Comparison of ENCODE assay signal across 1 cellular context in the genomic region with DNA sequence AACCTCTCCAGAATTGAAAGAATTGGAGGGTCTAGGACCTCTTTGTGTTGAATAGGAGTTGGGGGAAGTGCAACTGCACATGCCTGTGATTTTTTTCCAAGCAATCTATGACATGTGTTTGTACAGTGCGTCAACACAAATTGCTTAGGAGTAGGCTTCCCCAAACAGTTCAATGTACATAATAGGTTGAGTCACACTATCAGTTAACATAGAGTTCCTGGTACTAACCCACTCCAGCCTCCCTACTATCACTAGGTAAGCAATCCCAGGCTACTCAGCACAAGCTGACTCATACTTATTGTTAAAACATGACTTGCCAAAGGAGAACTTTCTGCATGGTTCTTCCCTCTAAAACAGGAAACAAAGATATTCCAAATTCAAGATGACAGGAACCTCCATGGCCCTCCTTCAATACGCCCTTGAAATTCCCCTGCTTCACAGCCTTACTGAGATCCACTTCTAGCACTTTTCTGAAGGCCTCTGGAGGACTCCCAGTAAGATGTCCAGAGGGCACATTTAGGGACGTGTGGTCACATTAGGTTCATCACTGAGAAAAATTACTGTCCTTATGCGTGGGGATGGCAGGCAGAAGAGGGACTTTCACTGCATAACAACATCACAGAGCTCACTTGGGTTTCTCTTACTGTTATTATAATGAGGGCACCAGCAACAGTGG.
TF ChIP-seq lines count a peak whose summit lies in the region.

No MANE protein-coding gene starts in this region.

TF ChIP-seq in K562, 482 proteins besides CTCF, POLR2A, EP300 and RAD21 (continues in another document):
- TF ChIP-seq, protein P1, sequence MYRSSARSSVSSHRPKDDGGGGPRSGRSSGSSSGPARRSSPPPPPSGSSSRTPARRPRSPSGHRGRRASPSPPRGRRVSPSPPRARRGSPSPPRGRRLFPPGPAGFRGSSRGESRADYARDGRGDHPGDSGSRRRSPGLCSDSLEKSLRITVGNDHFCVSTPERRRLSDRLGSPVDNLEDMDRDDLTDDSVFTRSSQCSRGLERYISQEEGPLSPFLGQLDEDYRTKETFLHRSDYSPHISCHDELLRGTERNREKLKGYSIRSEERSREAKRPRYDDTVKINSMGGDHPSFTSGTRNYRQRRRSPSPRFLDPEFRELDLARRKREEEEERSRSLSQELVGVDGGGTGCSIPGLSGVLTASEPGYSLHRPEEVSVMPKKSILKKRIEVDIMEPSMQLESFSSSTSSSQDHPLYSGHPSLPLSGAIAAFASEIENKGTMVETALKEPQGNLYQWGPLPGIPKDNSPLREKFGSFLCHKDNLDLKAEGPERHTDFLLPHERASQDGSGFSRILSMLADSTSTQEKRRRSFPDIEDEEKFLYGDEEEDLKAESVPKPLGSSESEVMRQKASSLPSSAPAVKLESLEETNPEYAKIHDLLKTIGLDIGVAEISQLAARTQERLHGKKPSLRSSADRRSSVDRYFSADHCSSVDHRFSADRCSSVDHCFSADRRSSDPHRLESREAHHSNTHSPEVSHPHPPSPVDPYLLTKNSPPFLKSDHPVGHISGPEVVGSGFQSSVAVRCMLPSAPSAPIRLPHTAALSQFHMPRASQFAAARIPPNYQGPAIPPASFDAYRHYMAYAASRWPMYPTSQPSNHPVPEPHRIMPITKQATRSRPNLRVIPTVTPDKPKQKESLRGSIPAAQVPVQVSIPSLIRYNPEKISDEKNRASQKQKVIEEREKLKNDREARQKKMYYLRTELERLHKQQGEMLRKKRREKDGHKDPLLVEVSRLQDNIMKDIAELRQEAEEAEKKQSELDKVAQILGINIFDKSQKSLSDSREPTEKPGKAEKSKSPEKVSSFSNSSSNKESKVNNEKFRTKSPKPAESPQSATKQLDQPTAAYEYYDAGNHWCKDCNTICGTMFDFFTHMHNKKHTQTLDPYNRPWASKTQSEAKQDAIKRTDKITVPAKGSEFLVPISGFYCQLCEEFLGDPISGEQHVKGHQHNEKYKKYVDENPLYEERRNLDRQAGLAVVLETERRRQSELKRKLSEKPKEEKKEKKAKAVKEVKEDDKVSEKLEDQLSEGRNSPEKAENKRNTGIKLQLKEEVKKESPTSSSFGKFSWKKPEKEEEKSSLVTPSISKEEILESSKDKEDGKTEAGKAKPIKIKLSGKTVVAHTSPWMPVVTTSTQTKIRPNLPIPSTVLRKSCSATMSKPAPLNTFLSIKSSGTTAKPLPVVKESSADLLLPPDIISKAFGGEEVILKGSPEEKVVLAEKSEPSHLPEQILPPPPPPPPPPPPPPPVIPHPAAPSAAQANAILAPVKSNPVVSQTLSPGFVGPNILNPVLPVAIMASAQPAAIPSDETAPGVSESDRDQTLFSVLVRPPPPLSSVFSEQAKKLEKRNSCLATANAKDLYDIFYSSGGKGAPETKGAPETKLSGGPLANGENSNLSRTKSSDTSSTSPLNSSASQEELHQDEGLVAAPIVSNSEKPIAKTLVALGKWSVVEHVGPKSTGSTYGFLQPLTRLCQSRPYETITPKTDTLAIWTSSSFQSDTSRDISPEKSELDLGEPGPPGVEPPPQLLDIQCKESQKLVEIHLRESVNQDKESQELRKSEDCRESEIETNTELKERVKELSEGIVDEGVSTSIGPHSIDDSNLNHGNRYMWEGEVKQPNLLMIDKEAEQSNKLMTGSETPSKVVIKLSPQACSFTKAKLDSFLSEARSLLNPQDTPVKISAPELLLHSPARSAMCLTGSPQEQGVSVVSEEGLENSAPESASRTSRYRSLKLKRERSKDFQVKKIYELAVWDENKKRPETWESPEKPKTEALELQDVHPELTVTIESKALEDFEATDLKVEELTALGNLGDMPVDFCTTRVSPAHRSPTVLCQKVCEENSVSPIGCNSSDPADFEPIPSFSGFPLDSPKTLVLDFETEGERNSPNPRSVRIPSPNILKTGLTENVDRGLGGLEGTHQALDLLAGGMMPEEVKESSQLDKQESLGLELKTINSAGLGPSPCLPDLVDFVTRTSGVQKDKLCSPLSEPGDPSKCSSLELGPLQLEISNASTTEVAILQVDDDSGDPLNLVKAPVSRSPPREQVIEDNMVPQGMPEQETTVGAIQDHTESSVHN (IDR thresholded peaks at IDR 0.05; ENCODE audit: borderline replicate concordance in 1 of 2, low read depth in 1 of 2) = no peak
- TF ChIP-seq, protein P2, sequence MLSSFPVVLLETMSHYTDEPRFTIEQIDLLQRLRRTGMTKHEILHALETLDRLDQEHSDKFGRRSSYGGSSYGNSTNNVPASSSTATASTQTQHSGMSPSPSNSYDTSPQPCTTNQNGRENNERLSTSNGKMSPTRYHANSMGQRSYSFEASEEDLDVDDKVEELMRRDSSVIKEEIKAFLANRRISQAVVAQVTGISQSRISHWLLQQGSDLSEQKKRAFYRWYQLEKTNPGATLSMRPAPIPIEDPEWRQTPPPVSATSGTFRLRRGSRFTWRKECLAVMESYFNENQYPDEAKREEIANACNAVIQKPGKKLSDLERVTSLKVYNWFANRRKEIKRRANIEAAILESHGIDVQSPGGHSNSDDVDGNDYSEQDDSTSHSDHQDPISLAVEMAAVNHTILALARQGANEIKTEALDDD (IDR thresholded peaks at IDR 0.05) = peak; percentile 100
- TF ChIP-seq SMARCE1 (IDR thresholded peaks at IDR 0.05) (peak; percentile 49; the same call in 1 of the 2 replicates), NFRKB (IDR thresholded peaks at IDR 0.05; ENCODE audit: low read depth) (no peak), FOXK2 (conservative IDR thresholded peaks at IDR 0.05 in 1 of 2, IDR thresholded peaks at IDR 0.05 in 1 of 2; ENCODE audit: low read depth in 2 of 2) (no peak), ARHGAP35 (IDR thresholded peaks at IDR 0.05; ENCODE audit: partially characterized antibody) (no peak), KDM5B (IDR thresholded peaks at IDR 0.05; ENCODE audit: insufficient replicate concordance, low read depth, low read length) (no peak), MAFG (tag; conservative IDR thresholded peaks at IDR 0.05) (peak; percentile 59), ZNF274 (IDR thresholded peaks at IDR 0.05; ENCODE audit: borderline replicate concordance, low read depth, low read length) (no peak), SMARCB1 (IDR thresholded peaks at IDR 0.05; ENCODE audit: insufficient read length, low read depth) (no peak), HSF4 (CRISPR knock-in tag; IDR thresholded peaks at IDR 0.05; ENCODE audit: borderline replicate concordance) (no peak), ZNF263 (CRISPR knock-in tag; IDR thresholded peaks at IDR 0.05; ENCODE audit: borderline replicate concordance) (no peak), NFE2 (IDR thresholded peaks at IDR 0.05; ENCODE audit: low read depth) (peak; percentile 70), THRAP3 (IDR thresholded peaks at IDR 0.05; ENCODE audit: borderline replicate concordance) (no peak), FIP1L1 (IDR thresholded peaks at IDR 0.05; ENCODE audit: low read depth, low read length, poor library complexity, severe bottlenecking) (no peak), DIDO1 (tag; IDR thresholded peaks at IDR 0.05; ENCODE audit: low read depth) (no peak), KDM1A (IDR thresholded peaks at IDR 0.05) (peak; percentile 54 to 58; a peak in 3 of 4 replicates), SAP30 (IDR thresholded peaks at IDR 0.05; ENCODE audit: borderline replicate concordance, insufficient read depth, low read depth, low read length, poor library complexity, severe bottlenecking) (no peak), TAL1 (IDR thresholded peaks at IDR 0.05) (0 out of 2 replicates have a peak, but pooled peaks have one; percentile 2), POLR2AphosphoS5 (IDR thresholded peaks at IDR 0.05; ENCODE audit: control insufficient read depth, insufficient read depth, low read depth, low read length) (no peak), FOXM1 (IDR thresholded peaks at IDR 0.05; ENCODE audit: low read depth) (no peak), FOXM1 (CRISPR knock-in tag; IDR thresholded peaks at IDR 0.05; ENCODE audit: low read depth) (no peak), MAFF (IDR thresholded peaks at IDR 0.05; ENCODE audit: low read length) (peak; percentile 26; the same call in 1 of the 2 replicates), MECOM (CRISPR knock-in tag; IDR thresholded peaks at IDR 0.05) (no peak), MTA3 (IDR thresholded peaks at IDR 0.05; ENCODE audit: borderline replicate concordance) (no peak), TSC22D4 (tag; IDR thresholded peaks at IDR 0.05) (no peak), XRCC5 (IDR thresholded peaks at IDR 0.05; ENCODE audit: low read depth, low read length) (no peak), CHD4 (IDR thresholded peaks at IDR 0.05; ENCODE audit: insufficient read depth, insufficient replicate concordance, low read depth, low read length, poor library complexity, severe bottlenecking) (no peak), RBM34 (IDR thresholded peaks at IDR 0.05; ENCODE audit: borderline replicate concordance, insufficient read depth, low read length) (no peak), ZNF146 (CRISPR knock-in tag; IDR thresholded peaks at IDR 0.05; ENCODE audit: unreplicated experiment) (no peak), ARID1B (IDR thresholded peaks at IDR 0.05) (peak; percentile 65), BHLHE40 (IDR thresholded peaks at IDR 0.05; ENCODE audit: low read length) (no peak), RBM17 (IDR thresholded peaks at IDR 0.05; ENCODE audit: borderline replicate concordance, low read depth, low read length) (no peak), FOSL1 (tag; conservative IDR thresholded peaks at IDR 0.05) (peak; percentile 89), PHB (CRISPR knock-in tag; IDR thresholded peaks at IDR 0.05) (no peak), RCOR1 (IDR thresholded peaks at IDR 0.05; ENCODE audit: borderline replicate concordance in 1 of 2, low read depth in 2 of 2, low read length in 2 of 2) (0 out of 4 replicates have a peak, but pooled peaks of 1 of the 2 experiments have one; percentile 9), TOE1 (IDR thresholded peaks at IDR 0.05; ENCODE audit: borderline replicate concordance) (no peak), TOE1 (CRISPR knock-in tag; IDR thresholded peaks at IDR 0.05; ENCODE audit: borderline replicate concordance, low read depth) (no peak), HNRNPK (IDR thresholded peaks at IDR 0.05; ENCODE audit: low read depth, low read length, poor library complexity, severe bottlenecking) (no peak), ZKSCAN8 (CRISPR knock-in tag; IDR thresholded peaks at IDR 0.05) (no peak), LCOR (CRISPR knock-in tag; IDR thresholded peaks at IDR 0.05) (no peak), ZNF253 (CRISPR knock-in tag; conservative IDR thresholded peaks at IDR 0.05) (no peak), ZNF324 (CRISPR knock-in tag; IDR thresholded peaks at IDR 0.05) (no peak)
- TF ChIP-seq, protein P3, sequence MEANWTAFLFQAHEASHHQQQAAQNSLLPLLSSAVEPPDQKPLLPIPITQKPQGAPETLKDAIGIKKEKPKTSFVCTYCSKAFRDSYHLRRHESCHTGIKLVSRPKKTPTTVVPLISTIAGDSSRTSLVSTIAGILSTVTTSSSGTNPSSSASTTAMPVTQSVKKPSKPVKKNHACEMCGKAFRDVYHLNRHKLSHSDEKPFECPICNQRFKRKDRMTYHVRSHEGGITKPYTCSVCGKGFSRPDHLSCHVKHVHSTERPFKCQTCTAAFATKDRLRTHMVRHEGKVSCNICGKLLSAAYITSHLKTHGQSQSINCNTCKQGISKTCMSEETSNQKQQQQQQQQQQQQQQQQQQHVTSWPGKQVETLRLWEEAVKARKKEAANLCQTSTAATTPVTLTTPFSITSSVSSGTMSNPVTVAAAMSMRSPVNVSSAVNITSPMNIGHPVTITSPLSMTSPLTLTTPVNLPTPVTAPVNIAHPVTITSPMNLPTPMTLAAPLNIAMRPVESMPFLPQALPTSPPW (CRISPR knock-in tag; IDR thresholded peaks at IDR 0.05) = no peak
- TF ChIP-seq, protein P4, sequence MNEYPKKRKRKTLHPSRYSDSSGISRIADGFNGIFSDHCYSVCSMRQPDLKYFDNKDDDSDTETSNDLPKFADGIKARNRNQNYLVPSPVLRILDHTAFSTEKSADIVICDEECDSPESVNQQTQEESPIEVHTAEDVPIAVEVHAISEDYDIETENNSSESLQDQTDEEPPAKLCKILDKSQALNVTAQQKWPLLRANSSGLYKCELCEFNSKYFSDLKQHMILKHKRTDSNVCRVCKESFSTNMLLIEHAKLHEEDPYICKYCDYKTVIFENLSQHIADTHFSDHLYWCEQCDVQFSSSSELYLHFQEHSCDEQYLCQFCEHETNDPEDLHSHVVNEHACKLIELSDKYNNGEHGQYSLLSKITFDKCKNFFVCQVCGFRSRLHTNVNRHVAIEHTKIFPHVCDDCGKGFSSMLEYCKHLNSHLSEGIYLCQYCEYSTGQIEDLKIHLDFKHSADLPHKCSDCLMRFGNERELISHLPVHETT (CRISPR knock-in tag; conservative IDR thresholded peaks at IDR 0.05 in 1 of 2, IDR thresholded peaks at IDR 0.05 in 1 of 2) = no peak
- TF ChIP-seq, protein P5, sequence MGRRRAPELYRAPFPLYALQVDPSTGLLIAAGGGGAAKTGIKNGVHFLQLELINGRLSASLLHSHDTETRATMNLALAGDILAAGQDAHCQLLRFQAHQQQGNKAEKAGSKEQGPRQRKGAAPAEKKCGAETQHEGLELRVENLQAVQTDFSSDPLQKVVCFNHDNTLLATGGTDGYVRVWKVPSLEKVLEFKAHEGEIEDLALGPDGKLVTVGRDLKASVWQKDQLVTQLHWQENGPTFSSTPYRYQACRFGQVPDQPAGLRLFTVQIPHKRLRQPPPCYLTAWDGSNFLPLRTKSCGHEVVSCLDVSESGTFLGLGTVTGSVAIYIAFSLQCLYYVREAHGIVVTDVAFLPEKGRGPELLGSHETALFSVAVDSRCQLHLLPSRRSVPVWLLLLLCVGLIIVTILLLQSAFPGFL (CRISPR knock-in tag; IDR thresholded peaks at IDR 0.05) = no peak
- TF ChIP-seq, protein P6, sequence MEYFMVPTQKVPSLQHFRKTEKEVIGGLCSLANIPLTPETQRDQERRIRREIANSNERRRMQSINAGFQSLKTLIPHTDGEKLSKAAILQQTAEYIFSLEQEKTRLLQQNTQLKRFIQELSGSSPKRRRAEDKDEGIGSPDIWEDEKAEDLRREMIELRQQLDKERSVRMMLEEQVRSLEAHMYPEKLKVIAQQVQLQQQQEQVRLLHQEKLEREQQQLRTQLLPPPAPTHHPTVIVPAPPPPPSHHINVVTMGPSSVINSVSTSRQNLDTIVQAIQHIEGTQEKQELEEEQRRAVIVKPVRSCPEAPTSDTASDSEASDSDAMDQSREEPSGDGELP (CRISPR knock-in tag; IDR thresholded peaks at IDR 0.05; ENCODE audit: borderline replicate concordance) = no peak
- TF ChIP-seq, protein P7, sequence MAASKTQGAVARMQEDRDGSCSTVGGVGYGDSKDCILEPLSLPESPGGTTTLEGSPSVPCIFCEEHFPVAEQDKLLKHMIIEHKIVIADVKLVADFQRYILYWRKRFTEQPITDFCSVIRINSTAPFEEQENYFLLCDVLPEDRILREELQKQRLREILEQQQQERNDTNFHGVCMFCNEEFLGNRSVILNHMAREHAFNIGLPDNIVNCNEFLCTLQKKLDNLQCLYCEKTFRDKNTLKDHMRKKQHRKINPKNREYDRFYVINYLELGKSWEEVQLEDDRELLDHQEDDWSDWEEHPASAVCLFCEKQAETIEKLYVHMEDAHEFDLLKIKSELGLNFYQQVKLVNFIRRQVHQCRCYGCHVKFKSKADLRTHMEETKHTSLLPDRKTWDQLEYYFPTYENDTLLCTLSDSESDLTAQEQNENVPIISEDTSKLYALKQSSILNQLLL (CRISPR knock-in tag; IDR thresholded peaks at IDR 0.05; ENCODE audit: borderline replicate concordance) = no peak
- TF ChIP-seq, protein P8, sequence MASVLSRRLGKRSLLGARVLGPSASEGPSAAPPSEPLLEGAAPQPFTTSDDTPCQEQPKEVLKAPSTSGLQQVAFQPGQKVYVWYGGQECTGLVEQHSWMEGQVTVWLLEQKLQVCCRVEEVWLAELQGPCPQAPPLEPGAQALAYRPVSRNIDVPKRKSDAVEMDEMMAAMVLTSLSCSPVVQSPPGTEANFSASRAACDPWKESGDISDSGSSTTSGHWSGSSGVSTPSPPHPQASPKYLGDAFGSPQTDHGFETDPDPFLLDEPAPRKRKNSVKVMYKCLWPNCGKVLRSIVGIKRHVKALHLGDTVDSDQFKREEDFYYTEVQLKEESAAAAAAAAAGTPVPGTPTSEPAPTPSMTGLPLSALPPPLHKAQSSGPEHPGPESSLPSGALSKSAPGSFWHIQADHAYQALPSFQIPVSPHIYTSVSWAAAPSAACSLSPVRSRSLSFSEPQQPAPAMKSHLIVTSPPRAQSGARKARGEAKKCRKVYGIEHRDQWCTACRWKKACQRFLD (CRISPR knock-in tag; IDR thresholded peaks at IDR 0.05) = no peak
